ENCODE assay signal across 11 cellular contexts in the genomic region with DNA sequence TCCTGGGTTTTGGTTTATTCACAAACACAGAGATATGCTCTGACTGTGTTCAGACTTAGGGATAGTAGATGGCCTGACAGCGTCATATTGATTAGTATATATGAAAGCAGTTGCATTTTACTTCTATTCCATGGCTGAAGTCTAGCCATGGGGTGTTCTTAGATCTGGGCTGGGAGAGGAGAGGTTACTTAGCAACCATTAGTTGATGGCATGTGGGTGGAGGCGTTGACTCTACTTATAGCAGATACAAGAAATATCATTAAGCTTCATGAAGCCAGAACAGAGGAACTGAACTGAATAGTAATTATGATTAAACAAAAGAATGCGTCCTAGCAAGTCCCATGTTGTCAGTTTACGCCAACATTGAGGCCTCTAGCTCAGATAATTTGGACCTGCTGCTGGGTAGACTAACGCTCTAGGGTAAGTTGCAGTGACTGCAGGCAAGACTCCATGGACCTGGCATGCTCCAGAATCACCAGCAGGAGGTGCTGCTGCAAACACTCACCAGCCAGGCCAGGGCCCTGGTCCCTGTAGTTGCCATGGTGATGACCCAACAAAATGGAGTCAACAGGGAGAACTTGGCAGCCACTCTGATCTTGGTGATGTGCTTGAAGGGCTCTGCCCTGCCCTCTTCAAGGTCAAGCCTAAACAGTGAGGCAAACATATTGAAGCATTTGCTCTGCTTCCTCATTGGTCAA.
DNase-seq lines count a peak whose midpoint lies in the region; TF ChIP-seq lines count a peak whose summit lies in the region.
"Had no signal": no experiment of that assay in that cellular context is flagged by ENCODE, and none has a peak within 500 bp of the region (broad histone marks: within the 10 kb centered on the region; RNA-seq: fewer than 3 reads in every experiment).

No MANE protein-coding gene starts in this region.

- no peaks in the 10 kb centered on the region for H3K27me3 ChIP-seq in SJCRH30

- H3K9me3 ChIP-seq in SJCRH30 (replicated peaks), result 0 out of 2 replicates have a peak, but pooled peaks cover 4% of the 10 kb centered on the region

- H3K36me3 ChIP-seq in SJCRH30, result no peaks in the 10 kb centered on the region

- H3K4me3 ChIP-seq in SJCRH30, result no peak overlapping the region

- H3K4me1 ChIP-seq in SJCRH30, result peaks cover 6% of the 10 kb centered on the region; the same call in 1 of the 2 replicates

- in situ Hi-C loops in GM13977 (cut with MboI; ENCODE audit: low pct_unique_long_range_greater_than_20kb, low sequenced_read_pairs, unreplicated experiment), result no loop called here

- DNase-seq in Ammon's horn (ENCODE audit: low spot score) (peak; percentile 45), GM13977 (ENCODE audit: low spot score) (no peak), SJCRH30 (peak; percentile 46 to 60), iPS-NIHi11 (ENCODE audit: low spot score) (peak; percentile 83), cerebellar nuclear complex (lab: John Stamatoyannopoulos, UW) (no peak), NCI-H510A (lab: John Stamatoyannopoulos, UW) (no peak), NOMO-1 (lab: John Stamatoyannopoulos, UW; ENCODE audit: unreplicated experiment in 2 of 2) (no peak), LoVo (ENCODE audit: low spot score) (no peak)
- DNase-seq: NCI-H1048, right cardiac atrium, T-helper 17 cell had no signal

- H3K27ac ChIP-seq in SJCRH30, result no peak overlapping the region

- peak; percentile 51 for TF ChIP-seq CTCF in GM13977 (IDR thresholded peaks at IDR 0.05; ENCODE audit: extremely low read depth, insufficient read depth, missing control alignments)

Comparison
In these comparisons a context has a peak if more than half of its experiments do, and no peak if none do; other contexts are left out.
1. DNase-seq: peak in Ammon's horn (single experiment), SJCRH30 (2 of 2) and iPS-NIHi11 (single experiment); none in GM13977 (single experiment), cerebellar nuclear complex (0 of 2), NCI-H510A (single experiment), NOMO-1 (0 of 2) and LoVo (single experiment).